16 cellular contexts compared by ENCODE assay signal in genomic region chr13:80214050-80214449, GRCh38.
A peak's percentile ranks its signal among the peaks of the same experiment; 100 is the strongest.
DNase-seq lines count a peak whose midpoint lies in the region; ATAC-seq, FAIRE-seq and TF ChIP-seq lines count a peak whose summit lies in the region.
"Had no signal": no experiment of that assay in that cellular context is flagged by ENCODE, and none has a peak within 500 bp of the region (broad histone marks: within the 10 kb centered on the region; RNA-seq: fewer than 3 reads in every experiment).

No MANE protein-coding gene starts in this region.

- H3K9ac ChIP-seq in OCI-LY1 (ENCODE audit: low read length) (no peak overlapping the region), astrocyte (ENCODE audit: low read length) (no peak overlapping the region)

- H3F3A ChIP-seq in OCI-LY1 (ENCODE audit: insufficient read depth, low read length), result no peaks in the 10 kb centered on the region

- H3K27me3 ChIP-seq in OCI-LY1 (ENCODE audit: insufficient read depth, low read length) (no peaks in the 10 kb centered on the region), astrocyte (ENCODE audit: insufficient read depth, low read length) (no peaks in the 10 kb centered on the region), left lung (no peaks in the 10 kb centered on the region), tibial nerve (no peaks in the 10 kb centered on the region)
- H3K27me3 ChIP-seq: SJCRH30 had no signal

- H3K36me3 Mint-ChIP-seq in astrocyte (ENCODE audit: low read depth, unreplicated experiment), result no peaks in the 10 kb centered on the region
- no peaks in the 10 kb centered on the region for H3K36me3 Mint-ChIP-seq in type B pancreatic cell
- H3K36me3 Mint-ChIP-seq in natural killer cell, result no peaks in the 10 kb centered on the region
- H3K36me3 Mint-ChIP-seq: CD4-positive, CD25-positive, alpha-beta regulatory T cell had no signal

- POLR2A ChIA-PET in GM10248 (lab: Yijun Ruan, JAX), result no interaction called here

- H3K27me3 Mint-ChIP-seq in astrocyte (ENCODE audit: low read depth, unreplicated experiment), result no peaks in the 10 kb centered on the region
- H3K27me3 Mint-ChIP-seq in type B pancreatic cell, result no peaks in the 10 kb centered on the region
- no peaks in the 10 kb centered on the region for H3K27me3 Mint-ChIP-seq in natural killer cell (ENCODE audit: low read depth in 2 of 2)
- H3K27me3 Mint-ChIP-seq: CD4-positive, CD25-positive, alpha-beta regulatory T cell had no signal

- TF ChIP-seq POLR2A in tibial nerve (IDR thresholded peaks at IDR 0.05), result no peak

- H3K27ac ChIP-seq in OCI-LY1 (ENCODE audit: low read depth, low read length, poor library complexity, severe bottlenecking) (peak overlapping the region; percentile 55), astrocyte (ENCODE audit: low read depth, low read length) (no peak overlapping the region), left lung (peak overlapping the region in 1 of 2 donors; percentile 39), tibial nerve (no peak overlapping the region)
- H3K27ac ChIP-seq: RWPE1, SJCRH30 had no signal

- H3K4me3 ChIP-seq in OCI-LY1 (ENCODE audit: low read depth, low read length, poor library complexity, severe bottlenecking) (no peak overlapping the region), astrocyte (ENCODE audit: insufficient read depth, low read depth, low read length) (no peak overlapping the region), left lung (no peak overlapping the region), tibial nerve (no peak overlapping the region)
- H3K4me3 ChIP-seq: SJCRH30 had no signal

- H3K4me3 Mint-ChIP-seq in astrocyte (ENCODE audit: unreplicated experiment) (no peak overlapping the region), type B pancreatic cell (peak overlapping the region; percentile 18), natural killer cell (no peak overlapping the region)
- H3K4me3 Mint-ChIP-seq: CD4-positive, CD25-positive, alpha-beta regulatory T cell had no signal

- H4K20me1 ChIP-seq in OCI-LY1 (ENCODE audit: insufficient read depth, low read length), result no peaks in the 10 kb centered on the region
- H4K20me1 ChIP-seq in astrocyte (ENCODE audit: insufficient read depth, low read length), result no peaks in the 10 kb centered on the region

- ATAC-seq in left lung, result peak; percentile 48
- no peak for ATAC-seq in natural killer cell

- DNase-seq in astrocyte (ENCODE audit: low read depth), result peak; percentile 72
- no peak for DNase-seq in left lung
- DNase-seq in type B pancreatic cell (ENCODE audit: extremely low spot score, unreplicated experiment), result no peak
- no peak for DNase-seq in natural killer cell
- no peak for DNase-seq in GM10248 (ENCODE audit: extremely low spot score)
- no peak for DNase-seq in tibial nerve (ENCODE audit: low spot score in 2 of 2)
- DNase-seq: ACHN; CD4-positive, CD25-positive, alpha-beta regulatory T cell; EL; NCI-H1105; NCI-H1694 treated with DMSO at 0.1 percent for 48 hours; NCI-H345; SJCRH30 had no signal

- H3K9me3 Mint-ChIP-seq in astrocyte (ENCODE audit: unreplicated experiment) (no peaks in the 10 kb centered on the region), type B pancreatic cell (peaks cover 5% of the 10 kb centered on the region), natural killer cell (no peaks in the 10 kb centered on the region)

- TF ChIP-seq EP300 in tibial nerve (IDR thresholded peaks at IDR 0.05), result no peak

- no peak overlapping the region for H3K4me2 ChIP-seq in OCI-LY1 (ENCODE audit: low read length)
- no peak overlapping the region for H3K4me2 ChIP-seq in astrocyte (ENCODE audit: low read length)

- no peaks in the 10 kb centered on the region for H3K9me2 ChIP-seq in OCI-LY1 (ENCODE audit: low read depth, low read length)

- H3K79me2 ChIP-seq in OCI-LY1 (ENCODE audit: insufficient read depth, low read length) (no peaks in the 10 kb centered on the region), astrocyte (ENCODE audit: insufficient read depth, low read length) (no peaks in the 10 kb centered on the region)

- H3K4me1 ChIP-seq in OCI-LY1 (ENCODE audit: insufficient read depth, low read length, severe bottlenecking), result peaks cover 19% of the 10 kb centered on the region
- peaks cover 30% of the 10 kb centered on the region for H3K4me1 ChIP-seq in astrocyte (ENCODE audit: insufficient read depth, low read length)
- H3K4me1 ChIP-seq in left lung, result no peaks in the 10 kb centered on the region
- H3K4me1 ChIP-seq in tibial nerve, result no peaks in the 10 kb centered on the region

- H2AFZ ChIP-seq in OCI-LY1 (ENCODE audit: low read length) (no peak overlapping the region), astrocyte (ENCODE audit: low read depth, low read length) (no peak overlapping the region)

- no peaks in the 10 kb centered on the region for H3K9me3 ChIP-seq in OCI-LY1 (ENCODE audit: low read length)
- H3K9me3 ChIP-seq in astrocyte (ENCODE audit: insufficient read depth, low read depth, low read length), result no peaks in the 10 kb centered on the region
- H3K9me3 ChIP-seq in left lung, result no peaks in the 10 kb centered on the region
- no peaks in the 10 kb centered on the region for H3K9me3 ChIP-seq in tibial nerve
- H3K9me3 ChIP-seq: Caco-2, SJCRH30 had no signal

- peak overlapping the region; percentile 87 for H3K27ac Mint-ChIP-seq in astrocyte (ENCODE audit: unreplicated experiment)
- H3K27ac Mint-ChIP-seq in type B pancreatic cell, result peak overlapping the region; percentile 39
- H3K27ac Mint-ChIP-seq in natural killer cell, result no peak overlapping the region
- H3K27ac Mint-ChIP-seq: CD4-positive, CD25-positive, alpha-beta regulatory T cell had no signal

- H3K4me1 Mint-ChIP-seq in astrocyte (ENCODE audit: low read depth, unreplicated experiment), result peaks cover 22% of the 10 kb centered on the region
- peaks cover 18% of the 10 kb centered on the region for H3K4me1 Mint-ChIP-seq in type B pancreatic cell (ENCODE audit: unreplicated experiment)
- no peaks in the 10 kb centered on the region for H3K4me1 Mint-ChIP-seq in natural killer cell
- H3K4me1 Mint-ChIP-seq: CD4-positive, CD25-positive, alpha-beta regulatory T cell had no signal

- no peak for FAIRE-seq in astrocyte (lab: Jason Lieb, UNC)

- TF ChIP-seq CTCF in OCI-LY1 (IDR thresholded peaks at IDR 0.05; ENCODE audit: low read length) (no peak), astrocyte (IDR thresholded peaks at IDR 0.05; ENCODE audit: insufficient read depth, low read depth, low read length) (no peak), left lung (IDR thresholded peaks at IDR 0.05) (no peak), type B pancreatic cell (conservative IDR thresholded peaks at IDR 0.05) (no peak), natural killer cell (IDR thresholded peaks at IDR 0.05) (no peak), GM10248 (IDR thresholded peaks at IDR 0.05; ENCODE audit: control extremely low read depth, extremely low read depth, low read depth, missing control alignments) (no peak), tibial nerve (IDR thresholded peaks at IDR 0.05) (no peak)

- CTCF ChIA-PET in GM10248 (lab: Yijun Ruan, JAX), result no interaction called here

- no peaks in the 10 kb centered on the region for H3K36me3 ChIP-seq in OCI-LY1 (ENCODE audit: insufficient read depth, low read length)
- no peaks in the 10 kb centered on the region for H3K36me3 ChIP-seq in astrocyte (ENCODE audit: insufficient read depth, low read length)
- no peaks in the 10 kb centered on the region for H3K36me3 ChIP-seq in left lung
- no peaks in the 10 kb centered on the region for H3K36me3 ChIP-seq in tibial nerve
- H3K36me3 ChIP-seq: SJCRH30 had no signal

- WGBS in tibial nerve, 2 donors, result 71 to 72% methylated on average over 2 of the region's 2 CpGs

- intact Hi-C loops in left lung (cut with DNase I) (no loop called here), natural killer cell (cut with micrococcal nuclease) (no loop called here)

Comparison
In these comparisons a context has a peak if more than half of its experiments do, and no peak if none do; other contexts are left out.
1. H3K27ac Mint-ChIP-seq: peak in astrocyte (single experiment) and type B pancreatic cell (single experiment); none in natural killer cell (0 of 2).